ENCODE assay signal across 19 cellular contexts in the genomic region with DNA sequence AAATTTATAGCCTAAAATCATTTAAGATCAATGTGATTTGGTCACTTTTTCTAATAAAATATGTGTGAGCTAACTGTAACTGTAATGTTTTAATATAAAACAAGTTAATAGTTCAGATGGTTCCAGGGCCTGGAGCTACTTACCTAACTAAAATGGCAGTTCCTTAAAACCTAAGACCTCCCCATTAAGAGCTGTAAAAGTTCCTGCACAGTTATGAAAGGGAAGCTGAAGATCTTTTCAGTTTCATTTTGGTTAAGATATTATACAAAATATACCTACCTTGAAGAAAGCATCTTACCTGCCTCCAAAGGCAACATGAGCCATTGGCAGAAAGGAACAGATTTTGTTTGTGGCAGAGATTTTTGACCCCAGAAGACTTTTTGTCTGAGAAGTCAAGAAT.
"Had no signal": no experiment of that assay in that cellular context is flagged by ENCODE, and none has a peak within 500 bp of the region (broad histone marks: within the 10 kb centered on the region; RNA-seq: fewer than 3 reads in every experiment).

No MANE protein-coding gene starts in this region.

- H3K4me1 Mint-ChIP-seq: activated B cell treated with CpG ODN at 0.5 μM for 24 hours; central memory CD8-positive, alpha-beta T cell; nephron had no signal

- H3K27me3 Mint-ChIP-seq: activated B cell treated with CpG ODN at 0.5 μM for 24 hours; activated CD8-positive, alpha-beta T cell treated with anti-CD3 and anti-CD28 coated beads for 36 hours; activated T-cell treated with anti-CD3 and anti-CD28 coated beads, Interleukin-2, amount 50 U/mL, for 24 hours; central memory CD8-positive, alpha-beta T cell had no signal

- H3K4me3 ChIP-seq: gastrocnemius medialis, left lung, thyroid gland had no signal

- H3K27ac ChIP-seq: gastrocnemius medialis, left lung, thyroid gland had no signal

- DNase-seq: activated B cell treated with CpG ODN at 0.5 μM for 24 hours; activated CD4-positive, alpha-beta T cell treated with anti-CD3 and anti-CD28 coated beads for 4 hours; activated CD8-positive, alpha-beta T cell treated with anti-CD3 and anti-CD28 coated beads for 36 hours; activated effector memory CD4-positive, alpha-beta T cell treated with Interleukin-2 at 50 U/mL for 16 hours; activated naive CD4-positive, alpha-beta T cell treated with anti-CD3 and anti-CD28 coated beads, Interleukin-2, amount 50 U/mL, for 16 hours; activated T-cell treated with anti-CD3 and anti-CD28 coated beads, Interleukin-2, amount 50 U/mL, for 24 hours; aorta; effector CD8-positive, alpha-beta T cell; gastrocnemius medialis; head of caudate nucleus; left lung; midbrain; stimulated activated CD8-positive, alpha-beta memory T cell treated with anti-CD3 and anti-CD28 coated beads, Interleukin-4, amount 100 ng/mL, for 48 hours; stimulated activated naive CD4-positive, alpha-beta T cell treated with Interleukin-2 at 50 U/mL for 16 hours; T-helper 9 cell; thyroid gland had no signal

- H3K27ac Mint-ChIP-seq: activated B cell treated with CpG ODN at 0.5 μM for 24 hours; activated CD8-positive, alpha-beta T cell treated with anti-CD3 and anti-CD28 coated beads for 36 hours; activated T-cell treated with anti-CD3 and anti-CD28 coated beads, Interleukin-2, amount 50 U/mL, for 24 hours; nephron had no signal

- H3K27me3 ChIP-seq: gastrocnemius medialis, left lung, thyroid gland had no signal

- H3K4me3 Mint-ChIP-seq: activated B cell treated with CpG ODN at 0.5 μM for 24 hours; activated CD8-positive, alpha-beta T cell treated with anti-CD3 and anti-CD28 coated beads for 36 hours; activated T-cell treated with anti-CD3 and anti-CD28 coated beads, Interleukin-2, amount 50 U/mL, for 24 hours; central memory CD8-positive, alpha-beta T cell; nephron had no signal

- H3K9me3 Mint-ChIP-seq: activated B cell treated with CpG ODN at 0.5 μM for 24 hours; activated CD8-positive, alpha-beta T cell treated with anti-CD3 and anti-CD28 coated beads for 36 hours; activated T-cell treated with anti-CD3 and anti-CD28 coated beads, Interleukin-2, amount 50 U/mL, for 24 hours; central memory CD8-positive, alpha-beta T cell; nephron had no signal

- ATAC-seq: activated CD8-positive, alpha-beta T cell treated with anti-CD3 and anti-CD28 coated beads for 36 hours; esophagus mucosa; gastrocnemius medialis; left lung had no signal
